8 cellular contexts compared by ENCODE assay signal in the genomic region with DNA sequence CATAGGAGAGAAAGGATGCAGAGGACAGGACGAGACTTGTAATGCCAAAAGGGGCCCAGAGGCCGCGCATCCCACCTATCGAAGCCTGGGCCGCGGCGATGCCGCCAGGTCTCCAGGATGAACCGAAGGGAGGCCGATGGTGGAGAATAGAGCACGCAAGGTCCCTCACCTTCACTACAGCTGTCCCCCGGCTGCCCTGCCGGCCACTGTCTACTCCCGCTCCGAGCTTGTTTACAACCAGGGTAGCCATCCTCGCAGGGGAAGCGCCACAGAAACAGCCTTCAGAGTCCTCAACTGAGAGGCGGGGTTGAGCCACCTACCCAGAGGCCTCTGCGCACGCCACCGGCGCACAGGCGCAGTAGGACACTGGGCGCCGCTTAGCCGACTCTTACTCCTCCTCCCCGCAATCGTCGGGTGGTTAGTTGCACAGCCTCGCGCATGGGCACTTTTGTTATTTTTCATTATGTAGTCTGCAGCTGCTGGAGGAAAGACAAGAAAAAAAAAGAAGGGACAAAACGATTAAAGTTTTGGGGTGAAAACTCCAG. TPM values are rescaled to one million over a fixed set of nuclear protein-coding genes. Genes with fewer than 3 reads are reported as not detected.
DNase-seq lines count a peak whose midpoint lies in the region; ATAC-seq and TF ChIP-seq lines count a peak whose summit lies in the region.

Gene TRIM23 (minus strand): TSS at position 309 of the 545 bp plus-strand sequence. CDS start 59 bp downstream, at position 250.

- no peaks in the 10 kb centered on the region for H3K27me3 ChIP-seq in DND-41 (ENCODE audit: insufficient read depth, low read length, poor library complexity)
- H3K27me3 ChIP-seq in Peyer's patch, result no peaks in the 10 kb centered on the region

- H4K20me1 ChIP-seq in DND-41 (ENCODE audit: insufficient read depth, low read length), result no peaks in the 10 kb centered on the region

- peak within 1 kb of the TSS; percentile 71 for H3K9ac ChIP-seq in DND-41 (ENCODE audit: low read depth, low read length)

- H3K27me3 Mint-ChIP-seq in activated T-cell treated with anti-CD3 and anti-CD28 coated beads, Interleukin-2, amount 50 U/mL, for 72 hours (ENCODE audit: low read depth), result no peaks in the 10 kb centered on the region
- no peaks in the 10 kb centered on the region for H3K27me3 Mint-ChIP-seq in naive thymus-derived CD8-positive, alpha-beta T cell
- H3K27me3 Mint-ChIP-seq in stimulated activated naive B cell treated with anti-CD40 and anti-IgM and Interleukin-4, amounts not matched to agents 10 μg/mL and 1 μg/mL and 100 μg/mL, for 72 hours, result no peaks in the 10 kb centered on the region

- H3K36me3 Mint-ChIP-seq in activated T-cell treated with anti-CD3 and anti-CD28 coated beads, Interleukin-2, amount 50 U/mL, for 72 hours (ENCODE audit: insufficient read depth in 2 of 2), result peaks cover 5% of the 10 kb centered on the region in 2 donors
- H3K36me3 Mint-ChIP-seq in naive thymus-derived CD8-positive, alpha-beta T cell, result peaks cover 0 to 26% (median 0%) of the 10 kb centered on the region in 3 donors
- H3K36me3 Mint-ChIP-seq in stimulated activated naive B cell treated with anti-CD40 and anti-IgM and Interleukin-4, amounts not matched to agents 10 μg/mL and 1 μg/mL and 100 μg/mL, for 72 hours, result peaks cover 2 to 3% of the 10 kb centered on the region in 2 donors

- H3K4me3 ChIP-seq in DND-41 (ENCODE audit: low read depth in 1 of 2, low read length in 2 of 2) (peak within 1 kb of the TSS; percentile 98), Peyer's patch (peak within 1 kb of the TSS; percentile 65 to 96 (median 76))

- H3K9me3 ChIP-seq in DND-41 (ENCODE audit: insufficient read depth, low read length, severe bottlenecking), result no peaks in the 10 kb centered on the region
- no peaks in the 10 kb centered on the region for H3K9me3 ChIP-seq in KOPT-K1 (ENCODE audit: insufficient read depth, low read length, poor library complexity, severe bottlenecking)
- H3K9me3 ChIP-seq in Peyer's patch, result no peaks in the 10 kb centered on the region

- H3K4me3 Mint-ChIP-seq in activated T-cell treated with anti-CD3 and anti-CD28 coated beads, Interleukin-2, amount 50 U/mL, for 72 hours, result peak within 1 kb of the TSS; percentile 97 to 100
- peak within 1 kb of the TSS; percentile 93 to 100 (median 99) for H3K4me3 Mint-ChIP-seq in naive thymus-derived CD8-positive, alpha-beta T cell
- H3K4me3 Mint-ChIP-seq in stimulated activated naive B cell treated with anti-CD40 and anti-IgM and Interleukin-4, amounts not matched to agents 10 μg/mL and 1 μg/mL and 100 μg/mL, for 72 hours, result peak within 1 kb of the TSS; percentile 97 to 99

- H2AFZ ChIP-seq in DND-41 (ENCODE audit: low read depth, low read length), result peak within 1 kb of the TSS; percentile 98

- peaks cover 50% of the 10 kb centered on the region for H3K4me1 ChIP-seq in DND-41 (ENCODE audit: insufficient read depth, low read length)
- peaks cover 0 to 32% (median 10%) of the 10 kb centered on the region in 4 donors for H3K4me1 ChIP-seq in Peyer's patch

- peak; percentile 92 for DNase-seq in DND-41
- peak; percentile 89 to 97 (median 90) for DNase-seq in Peyer's patch
- peak; percentile 90 to 94 for DNase-seq in activated T-cell treated with anti-CD3 and anti-CD28 coated beads, Interleukin-2, amount 50 U/mL, for 72 hours
- peak; percentile 91 for DNase-seq in fibroblast of gingiva (ENCODE audit: low read depth)
- DNase-seq in naive thymus-derived CD8-positive, alpha-beta T cell, result peak in 9 of 10 donors; percentile 82 to 95 (median 90)
- peak; percentile 90 for DNase-seq in stimulated activated naive B cell treated with anti-CD40 and anti-IgM and Interleukin-4, amounts not matched to agents 10 μg/mL and 1 μg/mL and 100 μg/mL, for 72 hours

- ATAC-seq in DND-41 (ENCODE audit: insufficient read depth, low read depth) (peak; percentile 97), GM21825 (IDR thresholded peaks at IDR 0.05; ENCODE audit: unreplicated experiment) (peak; percentile 96)
- peak; percentile 96 to 97 for ATAC-seq in activated T-cell treated with anti-CD3 and anti-CD28 coated beads, Interleukin-2, amount 50 U/mL, for 72 hours (replicated peaks in 1 of 2)
- ATAC-seq in naive thymus-derived CD8-positive, alpha-beta T cell, result peak; percentile 92 to 94
- peak; percentile 97 for ATAC-seq in stimulated activated naive B cell treated with anti-CD40 and anti-IgM and Interleukin-4, amounts not matched to agents 10 μg/mL and 1 μg/mL and 100 μg/mL, for 72 hours (replicated peaks)

- H3K27ac ChIP-seq in DND-41 (ENCODE audit: low read length) (peak within 1 kb of the TSS; percentile 95), KOPT-K1 (ENCODE audit: low read depth, low read length, poor library complexity, severe bottlenecking) (peak within 1 kb of the TSS; percentile 76), Peyer's patch (peak within 1 kb of the TSS; percentile 76 to 91 (median 80))

- H3K9me3 Mint-ChIP-seq in activated T-cell treated with anti-CD3 and anti-CD28 coated beads, Interleukin-2, amount 50 U/mL, for 72 hours, result no peaks in the 10 kb centered on the region
- no peaks in the 10 kb centered on the region for H3K9me3 Mint-ChIP-seq in naive thymus-derived CD8-positive, alpha-beta T cell
- H3K9me3 Mint-ChIP-seq in stimulated activated naive B cell treated with anti-CD40 and anti-IgM and Interleukin-4, amounts not matched to agents 10 μg/mL and 1 μg/mL and 100 μg/mL, for 72 hours, result no peaks in the 10 kb centered on the region

- peak within 1 kb of the TSS; percentile 98 for H3K27ac Mint-ChIP-seq in activated T-cell treated with anti-CD3 and anti-CD28 coated beads, Interleukin-2, amount 50 U/mL, for 72 hours
- H3K27ac Mint-ChIP-seq in naive thymus-derived CD8-positive, alpha-beta T cell, result peak within 1 kb of the TSS; percentile 95 to 100 (median 99)
- H3K27ac Mint-ChIP-seq in stimulated activated naive B cell treated with anti-CD40 and anti-IgM and Interleukin-4, amounts not matched to agents 10 μg/mL and 1 μg/mL and 100 μg/mL, for 72 hours, result peak within 1 kb of the TSS; percentile 99

- H3K36me3 ChIP-seq in DND-41 (ENCODE audit: insufficient read depth, low read length) (peaks cover 5% of the 10 kb centered on the region; the same call in 1 of the 2 replicates), KOPT-K1 (ENCODE audit: insufficient read depth, low read length) (peaks cover 8% of the 10 kb centered on the region; the same call in 1 of the 2 replicates), Peyer's patch (peaks cover 0 to under 1% (median 0%) of the 10 kb centered on the region in 3 donors)

- peak in 1 of 2 donors; percentile 34 for TF ChIP-seq POLR2A in Peyer's patch (IDR thresholded peaks at IDR 0.05)

- POLR2A ChIA-PET in naive thymus-derived CD8-positive, alpha-beta T cell (lab: Charles Lee), result interaction anchor here (0.7 to 4.1 kb wide), 12 partner anchors 12 to 521 kb away, joined by 3 to 64 read pairs (median 4); partner anchors contain the start of genes CENPK, NLN, PPWD1 and SGTB

- peaks cover 36% of the 10 kb centered on the region for H3K4me1 Mint-ChIP-seq in activated T-cell treated with anti-CD3 and anti-CD28 coated beads, Interleukin-2, amount 50 U/mL, for 72 hours (ENCODE audit: low read depth)
- H3K4me1 Mint-ChIP-seq in naive thymus-derived CD8-positive, alpha-beta T cell, result peaks cover 8 to 60% (median 47%) of the 10 kb centered on the region in 4 donors
- H3K4me1 Mint-ChIP-seq in stimulated activated naive B cell treated with anti-CD40 and anti-IgM and Interleukin-4, amounts not matched to agents 10 μg/mL and 1 μg/mL and 100 μg/mL, for 72 hours, result peaks cover 14 to 26% of the 10 kb centered on the region in 2 donors

- peak; percentile 33 for TF ChIP-seq CTCF in DND-41 (IDR thresholded peaks at IDR 0.05; ENCODE audit: borderline replicate concordance, extremely low read depth, low read length, poor library complexity, severe bottlenecking)
- peak in 1 of 6 experiments; percentile 13 for TF ChIP-seq CTCF in Peyer's patch (IDR thresholded peaks at IDR 0.05)

- H3K4me2 ChIP-seq in DND-41 (ENCODE audit: insufficient read depth, low read length), result peak within 1 kb of the TSS; percentile 88

- H3K79me2 ChIP-seq in DND-41 (ENCODE audit: insufficient read depth, low read length), result peaks cover 92% of the 10 kb centered on the region

RNA-seq across cellular contexts. Expression of gene TRIM23, which starts in this region (rescaled TPM):
- total RNA-seq in Peyer's patch, result 10 to 100 TPM in 2 of 4 donors, 1 to 10 TPM in 2; 5.1 to 11.8 (median 10.0) TPM
- 1 to 10 TPM; 8.5 to 9.8 TPM for total RNA-seq in activated T-cell treated with anti-CD3 and anti-CD28 coated beads, Interleukin-2, amount 50 U/mL, for 72 hours
- 10 to 100 TPM; 24.8 to 29.6 TPM for total RNA-seq in naive thymus-derived CD8-positive, alpha-beta T cell
- polyA plus RNA-seq in naive thymus-derived CD8-positive, alpha-beta T cell, result 10 to 100 TPM; 11.6 to 16.0 (median 12.9) TPM

Comparison
In these comparisons a context has a peak if more than half of its experiments do, and no peak if none do; other contexts are left out.
1. Peak in every context shown above with its lines: DNase-seq, ATAC-seq, H3K4me3 ChIP-seq and H3K27ac ChIP-seq.